Comparison of ENCODE assay signal across 12 cellular contexts in the genomic region with DNA sequence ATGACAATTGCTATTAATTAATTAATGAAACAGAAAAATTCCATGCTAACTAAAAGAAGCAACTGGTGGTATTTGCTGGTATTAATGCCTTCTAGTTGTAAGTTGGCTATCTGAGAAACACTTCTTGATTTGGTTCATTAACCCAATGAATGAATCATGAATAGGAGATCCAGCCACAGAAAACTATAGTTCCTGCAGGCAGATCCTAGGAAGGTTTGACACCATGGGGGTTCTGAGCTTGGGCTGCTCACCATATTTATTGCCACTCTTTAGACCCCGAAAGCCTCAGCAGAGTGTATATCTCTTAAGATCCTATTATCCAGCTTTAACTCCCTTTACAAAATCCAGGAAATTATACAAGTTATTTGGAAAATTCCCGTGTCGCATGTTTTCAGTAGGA.
"Had no signal": no experiment of that assay in that cellular context is flagged by ENCODE, and none has a peak within 500 bp of the region (broad histone marks: within the 10 kb centered on the region; RNA-seq: fewer than 3 reads in every experiment).

No MANE protein-coding gene starts in this region.

- H3K9me3 ChIP-seq: esophagus squamous epithelium, tibial nerve had no signal

- H3K36me3 Mint-ChIP-seq: stimulated activated memory B cell treated with anti-CD40 and anti-IgM and Interleukin-4, amounts not matched to agents 10 μg/mL and 1 μg/mL and 100 μg/mL, for 72 hours had no signal

- H3K4me1 Mint-ChIP-seq: stimulated activated memory B cell treated with anti-CD40 and anti-IgM and Interleukin-4, amounts not matched to agents 10 μg/mL and 1 μg/mL and 100 μg/mL, for 72 hours had no signal

- H3K9ac ChIP-seq: neural progenitor cell, parathyroid adenoma had no signal

- H2AFZ ChIP-seq: neural progenitor cell, parathyroid adenoma had no signal

- H3K27ac ChIP-seq: neural progenitor cell, parathyroid adenoma, tibial nerve had no signal

- H3K4me2 ChIP-seq: neural progenitor cell had no signal

- H3K4me3 ChIP-seq: esophagus squamous epithelium, neural progenitor cell, tibial nerve had no signal

- H3K27ac Mint-ChIP-seq: activated CD4-positive, alpha-beta memory T cell treated with anti-CD3 and anti-CD28 coated beads, Interleukin-2, amount 10 ng/mL, durations not matched to agents 7 days and 5 days; neural progenitor cell; stimulated activated memory B cell treated with anti-CD40 and anti-IgM and Interleukin-4, amounts not matched to agents 10 μg/mL and 1 μg/mL and 100 μg/mL, for 72 hours had no signal

- H3K27me3 Mint-ChIP-seq: stimulated activated memory B cell treated with anti-CD40 and anti-IgM and Interleukin-4, amounts not matched to agents 10 μg/mL and 1 μg/mL and 100 μg/mL, for 72 hours had no signal

- H3K79me2 ChIP-seq: parathyroid adenoma had no signal

- DNase-seq: activated CD4-positive, alpha-beta memory T cell treated with anti-CD3 and anti-CD28 coated beads, Interleukin-2, amount 10 ng/mL, durations not matched to agents 7 days and 5 days; activated T-cell treated with anti-CD3 and anti-CD28 coated beads, Interleukin-2, amount 50 U/mL, for 48 hours; aorta; esophagus squamous epithelium; head of caudate nucleus; left ventricle myocardium superior; small intestine; T-helper 9 cell had no signal

- H3K4me1 ChIP-seq: parathyroid adenoma had no signal

- H3K9me3 Mint-ChIP-seq: activated CD4-positive, alpha-beta memory T cell treated with anti-CD3 and anti-CD28 coated beads, Interleukin-2, amount 10 ng/mL, durations not matched to agents 7 days and 5 days; neural progenitor cell; stimulated activated memory B cell treated with anti-CD40 and anti-IgM and Interleukin-4, amounts not matched to agents 10 μg/mL and 1 μg/mL and 100 μg/mL, for 72 hours had no signal

- H3K27me3 ChIP-seq: esophagus squamous epithelium, neural progenitor cell, tibial nerve had no signal

- H3K4me3 Mint-ChIP-seq: activated CD4-positive, alpha-beta memory T cell treated with anti-CD3 and anti-CD28 coated beads, Interleukin-2, amount 10 ng/mL, durations not matched to agents 7 days and 5 days; neural progenitor cell; stimulated activated memory B cell treated with anti-CD40 and anti-IgM and Interleukin-4, amounts not matched to agents 10 μg/mL and 1 μg/mL and 100 μg/mL, for 72 hours had no signal

- H3K36me3 ChIP-seq: neural progenitor cell, tibial nerve had no signal

- ATAC-seq: left ventricle myocardium superior; stimulated activated memory B cell treated with anti-CD40 and anti-IgM and Interleukin-4, amounts not matched to agents 10 μg/mL and 1 μg/mL and 100 μg/mL, for 72 hours had no signal
